In the genomic region with DNA sequence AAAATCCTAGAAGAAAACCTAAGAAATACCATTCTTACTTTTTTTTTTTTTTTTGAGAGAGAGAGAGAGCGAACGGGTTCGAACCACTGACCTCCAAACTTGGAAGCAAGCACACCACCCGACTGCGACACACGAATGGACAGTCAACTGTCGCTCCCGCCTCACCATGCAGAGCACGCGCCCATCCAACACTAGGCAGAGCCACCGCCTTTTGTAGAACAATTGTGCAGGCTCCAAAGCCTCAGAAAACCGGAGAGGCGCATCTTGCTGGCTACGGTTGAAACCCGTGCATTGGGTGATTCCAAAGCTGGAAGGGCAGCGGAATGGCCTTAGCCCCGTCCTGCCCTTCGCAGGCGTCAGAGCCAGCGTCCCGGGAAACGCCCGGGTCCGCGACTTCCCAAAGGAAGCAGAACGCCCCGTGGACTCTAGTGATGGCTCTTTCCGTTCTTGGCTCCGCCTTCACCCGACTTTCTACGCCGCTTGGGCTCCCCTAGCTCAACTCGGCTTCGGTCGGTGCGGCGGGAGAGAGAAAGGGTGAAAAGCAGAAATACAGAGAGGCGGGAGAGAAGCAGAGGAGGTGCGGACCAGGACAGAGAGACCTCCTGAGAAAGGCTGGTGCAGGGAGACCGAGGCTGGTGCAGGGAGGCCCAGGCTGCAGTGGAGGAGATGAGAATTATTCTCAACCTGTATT, we compare ENCODE assay signal across 9 cellular contexts.
DNase-seq lines count a peak whose midpoint lies in the region; ATAC-seq and TF ChIP-seq lines count a peak whose summit lies in the region.
"Had no signal": no experiment of that assay in that cellular context is flagged by ENCODE, and none has a peak within 500 bp of the region (broad histone marks: within the 10 kb centered on the region; RNA-seq: fewer than 3 reads in every experiment).

No MANE protein-coding gene starts in this region.

- H3K36me3 ChIP-seq in iPS-20b (ENCODE audit: insufficient read depth, low read depth, low read length), result no peaks in the 10 kb centered on the region

- no peak overlapping the region for H3K27ac ChIP-seq in iPS-20b (ENCODE audit: low read length)
- H3K27ac ChIP-seq in skin epidermis, result no peak overlapping the region

- peaks cover 0 to 9% of the 10 kb centered on the region in 2 donors for H3K9me3 Mint-ChIP-seq in activated naive CD4-positive, alpha-beta T cell treated with anti-CD3 and anti-CD28 coated beads, Interleukin-2, amount 50 U/mL, for 72 hours

- H3K9me3 ChIP-seq in iPS-20b (ENCODE audit: insufficient read depth, low read depth, low read length), result no peaks in the 10 kb centered on the region

- peaks cover 75% of the 10 kb centered on the region for H3K27me3 ChIP-seq in iPS-20b (ENCODE audit: insufficient read depth, low read length)

- TF ChIP-seq CTCF in HFF-Myc (IDR thresholded peaks at IDR 0.05; ENCODE audit: low read depth, low read length, missing control alignments), result no peak

- no peaks in the 10 kb centered on the region for H3K4me1 ChIP-seq in iPS-20b (ENCODE audit: insufficient read depth, low read length)

- peak; percentile 39 to 57 for ATAC-seq in activated naive CD4-positive, alpha-beta T cell treated with anti-CD3 and anti-CD28 coated beads, Interleukin-2, amount 50 U/mL, for 72 hours

- peaks cover 17 to 22% of the 10 kb centered on the region in 2 donors for H3K36me3 Mint-ChIP-seq in activated naive CD4-positive, alpha-beta T cell treated with anti-CD3 and anti-CD28 coated beads, Interleukin-2, amount 50 U/mL, for 72 hours

- DNase-seq in HFF-Myc (ENCODE audit: extremely low read depth, low read depth) (no peak), GM19240 (ENCODE audit: insufficient read length, low spot score) (no peak), DMS 273 (lab: John Stamatoyannopoulos, UW; ENCODE audit: unreplicated experiment) (no peak), NCI-H2029 (lab: John Stamatoyannopoulos, UW) (no peak), DMS53 treated with DMSO at 0.1 percent for 48 hours (lab: John Stamatoyannopoulos, UW; ENCODE audit: unreplicated experiment) (no peak)
- peak in 1 of 2 donors; percentile 8 for DNase-seq in activated naive CD4-positive, alpha-beta T cell treated with anti-CD3 and anti-CD28 coated beads, Interleukin-2, amount 50 U/mL, for 72 hours (ENCODE audit: low spot score in 2 of 2)
- DNase-seq: left cardiac atrium had no signal

- H3K27ac Mint-ChIP-seq in activated naive CD4-positive, alpha-beta T cell treated with anti-CD3 and anti-CD28 coated beads, Interleukin-2, amount 50 U/mL, for 72 hours, result no peak overlapping the region

- no peak overlapping the region; the same call in 1 of the 2 replicates for H3K9ac ChIP-seq in iPS-20b (ENCODE audit: low read depth, low read length)

- H3K4me3 ChIP-seq in HFF-Myc (replicated peaks; ENCODE audit: low read depth, low read length), result 0 out of 2 replicates have a peak overlapping the region, but pooled peaks have one; percentile 7
- peak overlapping the region; percentile 60 for H3K4me3 ChIP-seq in iPS-20b (ENCODE audit: low read length)
- H3K4me3 ChIP-seq in skin epidermis, result peak overlapping the region in 6 of 7 experiments; percentile 1 to 30 (median 12)

Comparison
In these comparisons a context has a peak if more than half of its experiments do, and no peak if none do; other contexts are left out.
1. H3K4me3 ChIP-seq: peak in every context shown above with its lines; median percentile 60 in iPS-20b; 12 in skin epidermis; 7 in HFF-Myc.